ENCODE assay signal across 21 cellular contexts in genomic region chr16:84292032-84292431, GRCh38. TPM values are rescaled to one million over a fixed set of nuclear protein-coding genes. Genes with fewer than 3 reads are reported as not detected.
DNase-seq lines count a peak whose midpoint lies in the region; ATAC-seq and TF ChIP-seq lines count a peak whose summit lies in the region.
"Had no signal": no experiment of that assay in that cellular context is flagged by ENCODE, and none has a peak within 500 bp of the region (broad histone marks: within the 10 kb centered on the region; RNA-seq: fewer than 3 reads in every experiment).

No MANE protein-coding gene starts in this region.

- ATAC-seq in GM21723 (IDR thresholded peaks at IDR 0.05; ENCODE audit: unreplicated experiment), result no peak
- no peak for ATAC-seq in aorta (ENCODE audit: low FRiP score)
- ATAC-seq: GM12878, mucosa of descending colon, Right ventricle myocardium inferior had no signal

- H3K9me3 Mint-ChIP-seq in glutamatergic neuron (ENCODE audit: unreplicated experiment), result peaks cover 8% of the 10 kb centered on the region

- intact Hi-C loops in aorta (cut with DNase I), result no loop called here
- intact Hi-C loops in tibial artery (cut with DNase I; ENCODE audit: low total_unique reads), result no loop called here

- H3K4me1 Mint-ChIP-seq in glutamatergic neuron (ENCODE audit: low read depth, unreplicated experiment), result peaks cover 16% of the 10 kb centered on the region

- H3K4me1 ChIP-seq in aorta (ENCODE audit: control insufficient read depth in 1 of 2, insufficient read depth in 2 of 2, low read length in 2 of 2) (no peaks in the 10 kb centered on the region), tibial artery (peaks cover 6 to 53% (median 28%) of the 10 kb centered on the region in 4 donors)
- H3K4me1 ChIP-seq: prostate gland had no signal

- H3K4me3 ChIP-seq in aorta (ENCODE audit: low read length in 2 of 2) (no peak overlapping the region), tibial artery (no peak overlapping the region)
- H3K4me3 ChIP-seq: GM12878, mucosa of descending colon, prostate gland had no signal

- no peaks in the 10 kb centered on the region for H3K36me3 Mint-ChIP-seq in glutamatergic neuron (ENCODE audit: unreplicated experiment)
- H3K36me3 Mint-ChIP-seq: type B pancreatic cell had no signal

- no peak overlapping the region for H3K27ac ChIP-seq in aorta (ENCODE audit: low read depth in 1 of 2, low read length in 2 of 2)
- peak overlapping the region in 1 of 2 donors; percentile 86 for H3K27ac ChIP-seq in tibial artery
- H3K27ac ChIP-seq: brain microvascular endothelial cell had no signal

- H3K27me3 Mint-ChIP-seq in glutamatergic neuron (ENCODE audit: unreplicated experiment), result no peaks in the 10 kb centered on the region

- WGBS in aorta, 2 donors, result 70 to 77% methylated on average over 10 of the region's 10 CpGs

- H3K4me3 Mint-ChIP-seq in glutamatergic neuron (ENCODE audit: unreplicated experiment), result peak overlapping the region; percentile 12
- H3K4me3 Mint-ChIP-seq: endodermal cell, type B pancreatic cell had no signal

- DNase-seq in COR-L47 (lab: John Stamatoyannopoulos, UW) (peak; percentile 92), Kasumi-1 (lab: John Stamatoyannopoulos, UW) (peak; percentile 12 to 23), NOMO-1 (lab: John Stamatoyannopoulos, UW; ENCODE audit: unreplicated experiment in 2 of 2) (peak; percentile 24 to 25), glutamatergic neuron (no peak), aorta (no peak), tibial artery (no peak)
- no peak for DNase-seq in stimulated activated CD4-positive, alpha-beta T cell treated with anti-CD3 and anti-CD28 coated beads, Interleukin-2, amount 100 ng/mL, for 24 hours
- DNase-seq: activated CD8-positive, alpha-beta memory T cell treated with anti-CD3 and anti-CD28 coated beads for 24 hours; activated gamma-delta T cell treated with Interleukin-2 at 50 U/mL for 16 hours; AML-193; brain microvascular endothelial cell; endodermal cell; kidney; mucosa of descending colon; NCI-H524 had no signal

- H3K9me3 ChIP-seq in aorta (ENCODE audit: control insufficient read depth, low read length) (no peaks in the 10 kb centered on the region), tibial artery (no peaks in the 10 kb centered on the region)
- H3K9me3 ChIP-seq: mucosa of descending colon, prostate gland had no signal

- H3K27ac Mint-ChIP-seq in glutamatergic neuron (ENCODE audit: unreplicated experiment), result no peak overlapping the region
- H3K27ac Mint-ChIP-seq: endodermal cell, type B pancreatic cell had no signal

- H3K27me3 ChIP-seq in aorta (ENCODE audit: control insufficient read depth in 1 of 2, insufficient read depth in 2 of 2, low read length in 1 of 2), result no peaks in the 10 kb centered on the region
- H3K27me3 ChIP-seq in tibial artery, result no peaks in the 10 kb centered on the region

- TF ChIP-seq CTCF in glutamatergic neuron (IDR thresholded peaks at IDR 0.05; ENCODE audit: partially characterized antibody, unreplicated experiment) (no peak), tibial artery (IDR thresholded peaks at IDR 0.05) (no peak)

- H3K36me3 ChIP-seq in aorta (ENCODE audit: control insufficient read depth in 1 of 2, insufficient read depth in 2 of 2, low read length in 1 of 2), result no peaks in the 10 kb centered on the region
- no peaks in the 10 kb centered on the region for H3K36me3 ChIP-seq in tibial artery
- H3K36me3 ChIP-seq: brain microvascular endothelial cell, prostate gland had no signal

RNA-seq across cellular contexts. Expression of gene WFDC1, which starts 2.6 kb away (rescaled TPM):
- total RNA-seq in glutamatergic neuron (ENCODE audit: unreplicated experiment) (0.93 TPM), aorta (10 to 100 TPM; 11.8 to 33.5 TPM)
- 10 to 100 TPM; 23.0 to 72.2 TPM for polyA plus RNA-seq in aorta
- total RNA-seq: glomerular endothelial cell, GM12878 had no signal
- polyA plus RNA-seq: GM12878 had no signal

RNA-seq across cellular contexts. Expression of gene KCNG4, which starts 52.2 kb away (rescaled TPM):
- total RNA-seq in glutamatergic neuron (ENCODE audit: unreplicated experiment), result not detected
- not detected for total RNA-seq in aorta
- polyA plus RNA-seq in aorta, result under 1 TPM; 0.03 to 0.13 TPM
- total RNA-seq: endodermal cell, glomerular endothelial cell, GM12878, kidney, mucosa of descending colon, prostate gland, Right ventricle myocardium inferior had no signal
- polyA plus RNA-seq: GM12878 had no signal

Comparison
In these comparisons a context has a peak if more than half of its experiments do, and no peak if none do; other contexts are left out.
1. DNase-seq: peak in COR-L47 (single experiment), Kasumi-1 (2 of 2) and NOMO-1 (2 of 2); none in glutamatergic neuron (single experiment), aorta (0 of 2), tibial artery (0 of 2) and stimulated activated CD4-positive, alpha-beta T cell treated with anti-CD3 and anti-CD28 coated beads, Interleukin-2, amount 100 ng/mL, for 24 hours (0 of 2).